28 cellular contexts compared by ENCODE assay signal in the genomic region with DNA sequence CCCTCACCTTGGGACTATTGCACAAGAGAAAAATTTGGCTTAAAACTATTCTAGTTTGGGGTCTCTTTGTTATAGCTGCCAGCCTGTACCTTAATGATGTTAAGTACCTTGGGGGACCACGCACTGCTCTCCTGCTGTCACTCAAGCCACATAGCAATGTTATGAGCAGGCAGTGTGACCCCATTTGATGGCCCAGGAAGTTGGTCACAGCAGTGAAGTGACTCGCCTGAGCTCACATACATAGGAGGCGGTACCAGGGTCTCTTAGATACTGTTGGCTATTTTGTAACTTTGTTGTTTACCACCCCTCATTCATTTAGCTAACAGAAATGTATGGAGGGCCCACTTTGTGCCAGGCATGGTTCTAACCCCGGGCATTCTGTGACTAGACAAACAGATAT. TPM values are rescaled to one million over a fixed set of nuclear protein-coding genes. Genes with fewer than 3 reads are reported as not detected.
"Had no signal": no experiment of that assay in that cellular context is flagged by ENCODE, and none has a peak within 500 bp of the region (broad histone marks: within the 10 kb centered on the region; RNA-seq: fewer than 3 reads in every experiment).

No MANE protein-coding gene starts in this region.

- H3K9me3 ChIP-seq: adrenal gland, body of pancreas, SJCRH30, SK-N-SH had no signal

- H3K27ac ChIP-seq: adrenal gland, body of pancreas, RWPE1, SJCRH30, VCaP had no signal

- H3K36me3 ChIP-seq: adrenal gland, SJCRH30 had no signal

- H3K4me3 ChIP-seq: adrenal gland, body of pancreas, SJCRH30 had no signal

- H3K27me3 ChIP-seq: adrenal gland, body of pancreas, SJCRH30 had no signal

- H3K4me1 ChIP-seq: body of pancreas had no signal

- ATAC-seq: activated T-cell treated with anti-CD3 and anti-CD28 coated beads, Interleukin-2, amount 50 U/mL, for 72 hours; body of pancreas had no signal

- DNase-seq: activated CD4-positive, alpha-beta memory T cell treated with anti-CD3 and anti-CD28 coated beads for 36 hours; activated CD4-positive, alpha-beta T cell treated with anti-CD3 and anti-CD28 coated beads, Interleukin-2, amount 10 ng/mL, durations not matched to agents 7 days and 5 days; activated CD4-positive, CD25-positive, alpha-beta regulatory T cell; activated CD8-positive, alpha-beta memory T cell treated with anti-CD3 and anti-CD28 coated beads, Interleukin-2, amount 50 U/mL, for 4 hours; activated gamma-delta T cell treated with Interleukin-2 at 50 U/mL for 16 hours; activated naive CD4-positive, alpha-beta T cell treated with anti-CD3 and anti-CD28 coated beads, Interleukin-2, amount 10 ng/mL, durations not matched to agents 7 days and 5 days; activated naive CD8-positive, alpha-beta T cell treated with anti-CD3 and anti-CD28 coated beads, Interleukin-2, amount 10 ng/mL, durations not matched to agents 7 days and 5 days; activated T-cell treated with anti-CD3 and anti-CD28 coated beads, Interleukin-2, amount 50 U/mL, for 72 hours; adrenal gland; anterior cingulate cortex; body of pancreas; central memory CD4-positive, alpha-beta T cell; MM.1S; NCI-H1105 treated with DMSO at 0.1 percent for 48 hours; NCI-H1436 treated with DMSO at 0.1 percent for 48 hours; NCI-H187; NCI-H2081 treated with DMSO at 0.1 percent for 48 hours; NCI-H446; NCI-H524; Right ventricle myocardium superior; SJCRH30; SK-N-SH; T-helper 9 cell had no signal

RNA-seq across cellular contexts. Expression of gene KCNG4, which starts 16.4 kb away (rescaled TPM):
- total RNA-seq: activated CD4-positive, alpha-beta memory T cell treated with anti-CD3 and anti-CD28 coated beads for 36 hours; activated CD4-positive, alpha-beta T cell treated with anti-CD3 and anti-CD28 coated beads, Interleukin-2, amount 10 ng/mL, durations not matched to agents 7 days and 5 days; activated naive CD8-positive, alpha-beta T cell treated with anti-CD3 and anti-CD28 coated beads, Interleukin-2, amount 10 ng/mL, durations not matched to agents 7 days and 5 days; activated T-cell treated with anti-CD3 and anti-CD28 coated beads, Interleukin-2, amount 50 U/mL, for 72 hours; activated T-helper 2 cell treated with anti-CD3 and anti-CD28 coated beads, Interferon-gamma antibody, Interleukin-2, Interleukin-4, amounts not matched to agents 10 μg/mL and 5 μg/mL and 100 μg/mL, durations not matched to agents 14 hours and 24 hours and 36 hours; body of pancreas; bronchial epithelial cell; chondrocyte; Right ventricle myocardium superior had no signal

RNA-seq across cellular contexts. Expression of gene ADAD2, which starts 32.5 kb away (rescaled TPM):
- total RNA-seq: activated CD4-positive, alpha-beta T cell treated with anti-CD3 and anti-CD28 coated beads, Interleukin-2, amount 10 ng/mL, durations not matched to agents 7 days and 5 days; activated naive CD8-positive, alpha-beta T cell treated with anti-CD3 and anti-CD28 coated beads, Interleukin-2, amount 10 ng/mL, durations not matched to agents 7 days and 5 days; activated T-helper 2 cell treated with anti-CD3 and anti-CD28 coated beads, Interferon-gamma antibody, Interleukin-2, Interleukin-4, amounts not matched to agents 10 μg/mL and 5 μg/mL and 100 μg/mL, durations not matched to agents 14 hours and 24 hours and 36 hours; bronchial epithelial cell; chondrocyte had no signal
